ENCODE assay signal across 19 cellular contexts in genomic region chr12:72136792-72137191, GRCh38.
DNase-seq lines count a peak whose midpoint lies in the region; TF ChIP-seq lines count a peak whose summit lies in the region.
"Had no signal": no experiment of that assay in that cellular context is flagged by ENCODE, and none has a peak within 500 bp of the region (broad histone marks: within the 10 kb centered on the region; RNA-seq: fewer than 3 reads in every experiment).

No MANE protein-coding gene starts in this region.

- H3K36me3 Mint-ChIP-seq in endodermal cell (ENCODE audit: low read depth), result no peaks in the 10 kb centered on the region
- no peaks in the 10 kb centered on the region for H3K36me3 Mint-ChIP-seq in HFFc6 (ENCODE audit: low read depth)
- H3K36me3 Mint-ChIP-seq: CD4-positive, CD25-positive, alpha-beta regulatory T cell; CD8-positive, alpha-beta T cell had no signal

- no peak overlapping the region for H3K9ac ChIP-seq in endodermal cell (ENCODE audit: extremely low read depth, low read length, poor library complexity, severe bottlenecking)
- H3K9ac ChIP-seq: BLaER1, GM23248 had no signal

- H3K4me1 ChIP-seq in endodermal cell (ENCODE audit: control insufficient read depth, insufficient read depth, low read length) (no peaks in the 10 kb centered on the region), tibial nerve (no peaks in the 10 kb centered on the region)
- H3K4me1 ChIP-seq: BLaER1, Caco-2 had no signal

- DNase-seq in NCI-H2171 treated with DMSO at 0.1 percent for 48 hours (lab: John Stamatoyannopoulos, UW), result peak; percentile 35
- DNase-seq in NCI-H2171 (lab: John Stamatoyannopoulos, UW), result no peak
- peak; percentile 87 for DNase-seq in cerebellar cortex (ENCODE audit: low spot score)
- DNase-seq in endodermal cell, result peak; percentile 36
- no peak for DNase-seq in tibial nerve (ENCODE audit: low spot score in 2 of 2)
- DNase-seq in HFFc6, result no peak
- DNase-seq: Caco-2; CD4-positive, CD25-positive, alpha-beta regulatory T cell; CD8-positive, alpha-beta T cell; DMS153; DND-41; GDM1; GM23248; HCEC 1CT had no signal

- H3K4me3 ChIP-seq in endodermal cell (ENCODE audit: low read length), result no peak overlapping the region
- no peak overlapping the region for H3K4me3 ChIP-seq in tibial nerve
- H3K4me3 ChIP-seq: BLaER1, GM12878, GM23248 had no signal

- H3K4me3 Mint-ChIP-seq in endodermal cell (no peak overlapping the region), HFFc6 (no peak overlapping the region)
- H3K4me3 Mint-ChIP-seq: B cell; CD4-positive, CD25-positive, alpha-beta regulatory T cell; CD8-positive, alpha-beta T cell had no signal

- H3K9me3 ChIP-seq in endodermal cell (ENCODE audit: control insufficient read depth, low read length) (no peaks in the 10 kb centered on the region), tibial nerve (no peaks in the 10 kb centered on the region)
- H3K9me3 ChIP-seq: BLaER1, Caco-2 had no signal

- H3K27ac ChIP-seq in endodermal cell (ENCODE audit: low read depth, low read length) (no peak overlapping the region), tibial nerve (no peak overlapping the region)
- H3K27ac ChIP-seq: 22Rv1, BLaER1, C4-2B, GM23248 had no signal

- H3K4me1 Mint-ChIP-seq in endodermal cell (peaks cover 4% of the 10 kb centered on the region), HFFc6 (ENCODE audit: low read depth) (no peaks in the 10 kb centered on the region)
- H3K4me1 Mint-ChIP-seq: B cell; CD4-positive, CD25-positive, alpha-beta regulatory T cell had no signal

- TF ChIP-seq CTCF in endodermal cell (conservative IDR thresholded peaks at IDR 0.05) (no peak), tibial nerve (IDR thresholded peaks at IDR 0.05) (no peak), HFFc6 (IDR thresholded peaks at IDR 0.05) (no peak)

- no peaks in the 10 kb centered on the region for H3K36me3 ChIP-seq in endodermal cell (ENCODE audit: control insufficient read depth, insufficient read depth, low read length)
- H3K36me3 ChIP-seq in tibial nerve, result no peaks in the 10 kb centered on the region
- H3K36me3 ChIP-seq: BLaER1 had no signal

- H3K27me3 ChIP-seq in endodermal cell (ENCODE audit: control insufficient read depth, insufficient read depth, low read length, poor library complexity, severe bottlenecking) (no peaks in the 10 kb centered on the region), tibial nerve (no peaks in the 10 kb centered on the region)
- H3K27me3 ChIP-seq: BLaER1 had no signal

- H3K27ac Mint-ChIP-seq in endodermal cell (no peak overlapping the region), HFFc6 (no peak overlapping the region)
- H3K27ac Mint-ChIP-seq: B cell; CD4-positive, CD25-positive, alpha-beta regulatory T cell; CD8-positive, alpha-beta T cell had no signal

- no peak for TF ChIP-seq POLR2A in tibial nerve (IDR thresholded peaks at IDR 0.05)

- H3K27me3 Mint-ChIP-seq in endodermal cell (ENCODE audit: insufficient read depth) (no peaks in the 10 kb centered on the region), HFFc6 (ENCODE audit: insufficient read depth) (peaks cover 14% of the 10 kb centered on the region)
- H3K27me3 Mint-ChIP-seq: B cell had no signal

- 96% methylated on average over 3 to 5 of the region's 5 CpGs for WGBS in endodermal cell (ENCODE audit: insufficient coverage in 1 of 2, insufficient read length in 1 of 2), 2 experiments
- 87 to 89% methylated on average over 5 of the region's 5 CpGs for WGBS in tibial nerve, 2 donors

- TF ChIP-seq EP300 in tibial nerve (IDR thresholded peaks at IDR 0.05), result no peak

- no peaks in the 10 kb centered on the region for H3K9me3 Mint-ChIP-seq in endodermal cell
- H3K9me3 Mint-ChIP-seq in HFFc6, result no peaks in the 10 kb centered on the region
- H3K9me3 Mint-ChIP-seq: CD4-positive, CD25-positive, alpha-beta regulatory T cell; CD8-positive, alpha-beta T cell had no signal

Comparison
In these comparisons a context has a peak if more than half of its experiments do, and no peak if none do; other contexts are left out.
1. DNase-seq: peak in NCI-H2171 treated with DMSO at 0.1 percent for 48 hours (single experiment), cerebellar cortex (single experiment) and endodermal cell (single experiment); none in NCI-H2171 (single experiment), tibial nerve (0 of 2) and HFFc6 (single experiment).